Comparison of ENCODE assay signal across 8 cellular contexts in genomic region chr14:39114073-39114838, GRCh38. TPM values are rescaled to one million over a fixed set of nuclear protein-coding genes. Genes with fewer than 3 reads are reported as not detected.
DNase-seq lines count a peak whose midpoint lies in the region; ATAC-seq and TF ChIP-seq lines count a peak whose summit lies in the region.

Gene GEMIN2 (plus strand): TSS chr14:39114323. CDS start chr14:39114339, 16 bp downstream.

- peak within 1 kb of the TSS; percentile 52 for H3K27ac ChIP-seq in epithelial cell of prostate

- peak within 1 kb of the TSS; percentile 39 for H3K4me3 ChIP-seq in mucosa of descending colon

- intact Hi-C loops in mucosa of descending colon (cut with DNase I, micrococcal nuclease): loop anchor here in 1 of 2 donors (10.0 kb wide), 1 partner anchor 151 kb away; no protein-coding TSS in a partner anchor

- no peaks in the 10 kb centered on the region for H3K27me3 Mint-ChIP-seq in IgD-negative memory B cell

- no peaks in the 10 kb centered on the region for H3K9me3 Mint-ChIP-seq in IgD-negative memory B cell

- H3K4me1 ChIP-seq in mucosa of descending colon (ENCODE audit: low read depth): peaks cover 7% of the 10 kb centered on the region

- peak within 1 kb of the TSS; percentile 93 to 94 (median 93) for H3K27ac Mint-ChIP-seq in IgD-negative memory B cell

- no peak for TF ChIP-seq CTCF in mucosa of descending colon (IDR thresholded peaks at IDR 0.05)

- no peaks in the 10 kb centered on the region for H3K9me3 ChIP-seq in mucosa of descending colon

- H3K4me3 Mint-ChIP-seq in IgD-negative memory B cell: peak within 1 kb of the TSS; percentile 94 to 99 (median 97)

- ATAC-seq in GM21529 (IDR thresholded peaks at IDR 0.05; ENCODE audit: unreplicated experiment) (peak; percentile 91), mucosa of descending colon (peak; percentile 98)

- H3K36me3 ChIP-seq in mucosa of descending colon (ENCODE audit: low read depth): no peaks in the 10 kb centered on the region

- peaks cover 4% of the 10 kb centered on the region for H3K36me3 Mint-ChIP-seq in IgD-negative memory B cell

- DNase-seq in DMS 273 treated with DMSO at 0.1 percent for 48 hours (lab: John Stamatoyannopoulos, UW): peak; percentile 95
- DNase-seq in OCI-M2 (lab: John Stamatoyannopoulos, UW; ENCODE audit: unreplicated experiment): peak; percentile 93
- peak; percentile 90 for DNase-seq in activated T-cell treated with anti-CD3 and anti-CD28 coated beads for 4 hours
- DNase-seq in epithelial cell of prostate (ENCODE audit: low read depth, low spot score): peak; percentile 70
- DNase-seq in mucosa of descending colon: peak; percentile 94 to 97 (median 95)
- peak; percentile 89 for DNase-seq in stimulated activated CD8-positive, alpha-beta memory T cell treated with anti-CD3 and anti-CD28 coated beads, Interleukin-4, amount 100 ng/mL, for 24 hours (ENCODE audit: low read depth)

- peaks cover 18 to 26% (median 23%) of the 10 kb centered on the region in 3 donors for H3K4me1 Mint-ChIP-seq in IgD-negative memory B cell

RNA-seq across cellular contexts. Expression of gene GEMIN2, which starts in this region (rescaled TPM):
- 17.1 TPM for polyA plus RNA-seq in IgD-negative memory B cell
- 1 to 10 TPM; 7.9 to 8.2 (median 8.1) TPM for total RNA-seq in mucosa of descending colon

Comparison
In these comparisons a context has a peak if more than half of its experiments do, and no peak if none do; other contexts are left out.
1. Peak in every context shown above with its lines: DNase-seq, ATAC-seq, H3K4me3 ChIP-seq and H3K27ac ChIP-seq.